In genomic region chr9:34190996-34191892, GRCh38 we compare ENCODE assay signal across 9 cellular contexts. TPM values are rescaled to one million over a fixed set of nuclear protein-coding genes. Genes with fewer than 3 reads are reported as not detected.
DNase-seq lines count a peak whose midpoint lies in the region; ATAC-seq and TF ChIP-seq lines count a peak whose summit lies in the region.
"Had no signal": no experiment of that assay in that cellular context is flagged by ENCODE, and none has a peak within 500 bp of the region (broad histone marks: within the 10 kb centered on the region; RNA-seq: fewer than 3 reads in every experiment).

No MANE protein-coding gene starts in this region.

- peaks cover 94% of the 10 kb centered on the region for H3K79me2 ChIP-seq in neural progenitor cell (ENCODE audit: low read depth)

- peaks cover 8% of the 10 kb centered on the region for H3K4me1 ChIP-seq in neural progenitor cell
- peaks cover 49 to 69% (median 58%) of the 10 kb centered on the region in 4 donors for H3K4me1 ChIP-seq in esophagus muscularis mucosa

- TF ChIP-seq POLR2A in esophagus muscularis mucosa (IDR thresholded peaks at IDR 0.05; ENCODE audit: low read depth), result no peak

- H3K27me3 Mint-ChIP-seq in neural progenitor cell (ENCODE audit: insufficient read depth, low read depth) (no peaks in the 10 kb centered on the region), Calu3 (ENCODE audit: unreplicated experiment) (no peaks in the 10 kb centered on the region)

- no peak overlapping the region for H3K9ac ChIP-seq in neural progenitor cell

- H3K36me3 Mint-ChIP-seq in neural progenitor cell (peaks cover 7% of the 10 kb centered on the region), Calu3 (ENCODE audit: insufficient read depth, unreplicated experiment) (peaks cover 6% of the 10 kb centered on the region)

- H3K27ac ChIP-seq in neural progenitor cell (no peak overlapping the region), esophagus muscularis mucosa (replicated peaks in 1 of 4) (peak overlapping the region in 1 of 4 donors; percentile 20)

- H3K27me3 ChIP-seq in neural progenitor cell, result no peaks in the 10 kb centered on the region
- no peaks in the 10 kb centered on the region for H3K27me3 ChIP-seq in esophagus muscularis mucosa

- CTCF ChIA-PET in Calu3 (lab: Charles Lee), result interaction anchor here (1.0 kb wide), 1 partner anchor 12 kb away, joined by 4 read pairs; the partner anchor contains the start of gene UBAP1

- peaks cover 20% of the 10 kb centered on the region for H4K20me1 ChIP-seq in neural progenitor cell (ENCODE audit: low read depth)

- intact Hi-C loops in esophagus muscularis mucosa (cut with DNase I), result no loop called here
- intact Hi-C loops in Calu3 (cut with micrococcal nuclease; ENCODE audit: unreplicated experiment), result no loop called here

- no peak overlapping the region for H3K4me3 Mint-ChIP-seq in neural progenitor cell
- H3K4me3 Mint-ChIP-seq in Calu3 (ENCODE audit: low read depth, unreplicated experiment), result no peak overlapping the region

- TF ChIP-seq EP300 in esophagus muscularis mucosa (IDR thresholded peaks at IDR 0.05), result no peak

- H3K9me3 ChIP-seq in neural progenitor cell (ENCODE audit: low read depth) (no peaks in the 10 kb centered on the region), esophagus muscularis mucosa (no peaks in the 10 kb centered on the region)

- H3K4me1 Mint-ChIP-seq in neural progenitor cell, result peaks cover 12% of the 10 kb centered on the region
- peaks cover 26% of the 10 kb centered on the region for H3K4me1 Mint-ChIP-seq in Calu3 (ENCODE audit: low read depth, unreplicated experiment)

- H3K9me3 Mint-ChIP-seq in neural progenitor cell, result peaks cover 2% of the 10 kb centered on the region
- H3K9me3 Mint-ChIP-seq in Calu3 (ENCODE audit: low read depth, unreplicated experiment), result no peaks in the 10 kb centered on the region

- H3K4me2 ChIP-seq in neural progenitor cell, result no peak overlapping the region

- no peaks in the 10 kb centered on the region for H3F3A ChIP-seq in neural progenitor cell (ENCODE audit: low read depth)

- H3K27ac Mint-ChIP-seq in neural progenitor cell (peak overlapping the region; percentile 96), Calu3 (ENCODE audit: unreplicated experiment) (no peak overlapping the region)

- 49% methylated on average over 5 of the region's 5 CpGs for WGBS in esophagus muscularis mucosa

- ATAC-seq in HG03442 (IDR thresholded peaks at IDR 0.05; ENCODE audit: unreplicated experiment), result no peak

- peak; percentile 61 for TF ChIP-seq CTCF in choroid plexus epithelial cell (conservative IDR thresholded peaks at IDR 0.05; ENCODE audit: low read depth, low read length)
- peak; percentile 47 for TF ChIP-seq CTCF in neural progenitor cell (IDR thresholded peaks at IDR 0.05)
- peak in 1 of 3 experiments; percentile 26 for TF ChIP-seq CTCF in esophagus muscularis mucosa (IDR thresholded peaks at IDR 0.05)
- TF ChIP-seq CTCF in Calu3 (IDR thresholded peaks at IDR 0.05; ENCODE audit: unreplicated experiment), result no peak

- H2AFZ ChIP-seq in neural progenitor cell (replicated peaks), result no peak overlapping the region

- BruUV-seq in Calu3 (replicated peaks; lab: Mats Ljungman, UMichigan), result no TSS peak

- peak; percentile 40 for DNase-seq in ELR (ENCODE audit: low read depth)
- DNase-seq in NCI-H146 (lab: John Stamatoyannopoulos, UW), result peak; percentile 74
- peak; percentile 62 for DNase-seq in choroid plexus epithelial cell (ENCODE audit: low read depth)
- peak; percentile 41 for DNase-seq in neural progenitor cell (ENCODE audit: low spot score)
- no peak for DNase-seq in esophagus muscularis mucosa (ENCODE audit: extremely low spot score)
- no peak for DNase-seq in Calu3
- DNase-seq in AG08396 (ENCODE audit: low spot score), result no peak
- DNase-seq: GOT3 had no signal

- H3K4me3 ChIP-seq in choroid plexus epithelial cell (ENCODE audit: low read depth, low read length) (no peak overlapping the region), neural progenitor cell (no peak overlapping the region), esophagus muscularis mucosa (no peak overlapping the region)

- no peaks in the 10 kb centered on the region for H3K36me3 ChIP-seq in neural progenitor cell
- peaks cover 0 to 7% (median 4%) of the 10 kb centered on the region in 4 donors for H3K36me3 ChIP-seq in esophagus muscularis mucosa

RNA-seq across cellular contexts. Expression of gene UBAP1, which starts 12.4 kb away (rescaled TPM):
- total RNA-seq in neural progenitor cell (ENCODE audit: low replicate concordance) (21.7 and 24.0 TPM in 2 replicates), esophagus muscularis mucosa (10 to 100 TPM; 54.0 to 84.3 (median 72.6) TPM), Calu3 (2022) (29.4 and 30.7 TPM in 2 replicates)

Comparison
In these comparisons a context has a peak if more than half of its experiments do, and no peak if none do; other contexts are left out.
1. DNase-seq: peak in ELR (single experiment), NCI-H146 (single experiment), choroid plexus epithelial cell (single experiment) and neural progenitor cell (single experiment); none in esophagus muscularis mucosa (single experiment), Calu3 (single experiment) and AG08396 (single experiment).